25 cellular contexts compared by ENCODE assay signal in genomic region chr5:8720476-8720875, GRCh38.
"Had no signal": no experiment of that assay in that cellular context is flagged by ENCODE, and none has a peak within 500 bp of the region (broad histone marks: within the 10 kb centered on the region; RNA-seq: fewer than 3 reads in every experiment).

No MANE protein-coding gene starts in this region.

- H3K27me3 Mint-ChIP-seq: effector memory CD8-positive, alpha-beta T cell; stimulated activated naive B cell treated with anti-CD40 and anti-IgM and Interleukin-4, amounts not matched to agents 10 μg/mL and 1 μg/mL and 100 μg/mL, for 72 hours had no signal

- H3K27ac ChIP-seq: body of pancreas, gastrocnemius medialis, hepatocyte, neutrophil, sigmoid colon, stomach, thyroid gland, upper lobe of right lung, VCaP had no signal

- H3K9me3 ChIP-seq: body of pancreas, gastrocnemius medialis, neutrophil, sigmoid colon, thyroid gland, upper lobe of right lung had no signal

- H3K27me3 ChIP-seq: body of pancreas, gastrocnemius medialis, hepatocyte, neutrophil, sigmoid colon, stomach, thyroid gland, upper lobe of right lung had no signal

- H3K27ac Mint-ChIP-seq: activated naive CD4-positive, alpha-beta T cell treated with anti-CD3 and anti-CD28 coated beads, Interleukin-2, amount 50 U/mL, for 72 hours; activated T-cell treated with anti-CD3 and anti-CD28 coated beads, Interleukin-2, amount 50 U/mL, for 72 hours; effector memory CD8-positive, alpha-beta T cell; mesothelial cell of epicardium; naive B cell; nephron progenitor cell; stimulated activated naive B cell treated with anti-CD40 and anti-IgM and Interleukin-4, amounts not matched to agents 10 μg/mL and 1 μg/mL and 100 μg/mL, for 72 hours had no signal

- H3K9me3 Mint-ChIP-seq: mesothelial cell of epicardium, nephron progenitor cell had no signal

- H3K4me3 Mint-ChIP-seq: activated T-cell treated with anti-CD3 and anti-CD28 coated beads, Interleukin-2, amount 50 U/mL, for 72 hours; effector memory CD8-positive, alpha-beta T cell; mesothelial cell of epicardium; naive B cell; nephron progenitor cell; stimulated activated naive B cell treated with anti-CD40 and anti-IgM and Interleukin-4, amounts not matched to agents 10 μg/mL and 1 μg/mL and 100 μg/mL, for 72 hours had no signal

- H3K4me1 ChIP-seq: body of pancreas, gastrocnemius medialis, sigmoid colon, stomach, thyroid gland, upper lobe of right lung had no signal

- H3K36me3 Mint-ChIP-seq: activated naive CD4-positive, alpha-beta T cell treated with anti-CD3 and anti-CD28 coated beads, Interleukin-2, amount 50 U/mL, for 72 hours; mesothelial cell of epicardium; naive B cell; stimulated activated naive B cell treated with anti-CD40 and anti-IgM and Interleukin-4, amounts not matched to agents 10 μg/mL and 1 μg/mL and 100 μg/mL, for 72 hours had no signal

- H3K36me3 ChIP-seq: gastrocnemius medialis, neutrophil, sigmoid colon, stomach, thyroid gland, upper lobe of right lung had no signal

- ATAC-seq: activated naive CD4-positive, alpha-beta T cell treated with anti-CD3 and anti-CD28 coated beads, Interleukin-2, amount 50 U/mL, for 72 hours; activated T-cell treated with anti-CD3 and anti-CD28 coated beads, Interleukin-2, amount 50 U/mL, for 72 hours; body of pancreas; effector memory CD8-positive, alpha-beta T cell; gastrocnemius medialis; left cardiac atrium; stimulated activated naive B cell treated with anti-CD40 and anti-IgM and Interleukin-4, amounts not matched to agents 10 μg/mL and 1 μg/mL and 100 μg/mL, for 72 hours; upper lobe of right lung had no signal

- H3K4me3 ChIP-seq: body of pancreas, gastrocnemius medialis, hepatocyte, sigmoid colon, stomach, thyroid gland, upper lobe of right lung had no signal

- DNase-seq: activated CD4-positive, alpha-beta T cell treated with anti-CD3 and anti-CD28 coated beads for 4 hours; activated CD4-positive, alpha-beta T cell treated with anti-CD3 and anti-CD28 coated beads, Interleukin-2, amount 50 U/mL, for 4 hours; activated naive CD4-positive, alpha-beta T cell; activated T-cell treated with anti-CD3 and anti-CD28 coated beads for 4 hours; activated T-cell treated with anti-CD3 and anti-CD28 coated beads, Interleukin-2, amount 50 U/mL, for 72 hours; anterior cingulate cortex; body of pancreas; cortex of kidney; effector memory CD8-positive, alpha-beta T cell; gastrocnemius medialis; left cardiac atrium; naive B cell; nephron progenitor cell; sigmoid colon; stimulated activated CD4-positive, alpha-beta T cell treated with anti-CD3 and anti-CD28 coated beads, Interleukin-15, amount 100 ng/mL, for 24 hours; stimulated activated CD4-positive, alpha-beta T cell treated with anti-CD3 and anti-CD28 coated beads, Interleukin-2, amount 100 ng/mL, for 24 hours; stimulated activated naive B cell treated with anti-CD40 and anti-IgM and Interleukin-4, amounts not matched to agents 10 μg/mL and 1 μg/mL and 100 μg/mL, for 72 hours; stomach; thyroid gland; upper lobe of right lung had no signal

- H3K4me1 Mint-ChIP-seq: naive B cell; nephron progenitor cell; stimulated activated naive B cell treated with anti-CD40 and anti-IgM and Interleukin-4, amounts not matched to agents 10 μg/mL and 1 μg/mL and 100 μg/mL, for 72 hours had no signal
